16 cellular contexts compared by ENCODE assay signal in genomic region chr9:16708638-16709435, GRCh38.
A peak's percentile ranks its signal among the peaks of the same experiment; 100 is the strongest.
DNase-seq lines count a peak whose midpoint lies in the region; ATAC-seq and TF ChIP-seq lines count a peak whose summit lies in the region.
"Had no signal": no experiment of that assay in that cellular context is flagged by ENCODE, and none has a peak within 500 bp of the region (broad histone marks: within the 10 kb centered on the region; RNA-seq: fewer than 3 reads in every experiment).

No MANE protein-coding gene starts in this region.

- H3K4me1 ChIP-seq in iPS-15b (ENCODE audit: control insufficient read depth, insufficient read depth, low read length) (peaks cover 62% of the 10 kb centered on the region), psoas muscle (peaks cover 23% of the 10 kb centered on the region), adrenal gland (replicated peaks in 1 of 2) (peaks cover 9 to 15% of the 10 kb centered on the region in 2 donors)

- DNase-seq in H7 (peak; percentile 66), psoas muscle (no peak), dorsolateral prefrontal cortex (no peak), DMS153 (lab: John Stamatoyannopoulos, UW) (no peak), adrenal gland (no peak)
- DNase-seq: erythroblast, KG1, left colon, NCI-H2081, posterior cingulate gyrus, thyroid gland had no signal

- no peaks in the 10 kb centered on the region for H3K36me3 ChIP-seq in H7 (replicated peaks; ENCODE audit: control insufficient read depth, insufficient read depth, low read length)
- H3K36me3 ChIP-seq in iPS-15b (ENCODE audit: control insufficient read depth, insufficient read depth, low read length): no peaks in the 10 kb centered on the region
- H3K36me3 ChIP-seq in psoas muscle (ENCODE audit: insufficient read depth in 1 of 2, low read depth in 1 of 2): no peaks in the 10 kb centered on the region
- H3K36me3 ChIP-seq in adrenal gland (replicated peaks in 1 of 2): no peaks in the 10 kb centered on the region
- H3K36me3 ChIP-seq: BLaER1, thyroid gland had no signal

- peak overlapping the region; percentile 38 for H3K9ac ChIP-seq in iPS-15b (ENCODE audit: low read depth, low read length)
- H3K9ac ChIP-seq: BLaER1 had no signal

- intact Hi-C loops in psoas muscle (cut with DNase I) (no loop called here), dorsolateral prefrontal cortex (cut with DNase I) (no loop called here), adrenal gland (cut with DNase I) (no loop called here)

- WGBS in adipose tissue, 3 donors: 72 to 80% (median 74%) methylated on average over 14 of the region's 14 CpGs
- 67 to 77% (median 73%) methylated on average over 14 of the region's 14 CpGs for WGBS in psoas muscle, 3 donors
- WGBS in adrenal gland, 4 donors: 79 to 85% (median 81%) methylated on average over 14 of the region's 14 CpGs

- no peak overlapping the region for H3K4me3 ChIP-seq in H7 (ENCODE audit: insufficient read depth, low read depth, low read length)
- peak overlapping the region; percentile 40 for H3K4me3 ChIP-seq in iPS-15b (ENCODE audit: low read depth, low read length)
- no peak overlapping the region for H3K4me3 ChIP-seq in psoas muscle
- no peak overlapping the region for H3K4me3 ChIP-seq in dorsolateral prefrontal cortex
- no peak overlapping the region for H3K4me3 ChIP-seq in adrenal gland
- H3K4me3 ChIP-seq: BLaER1, thyroid gland had no signal

- peak overlapping the region; percentile 38 for H3K27ac ChIP-seq in adipose tissue (ENCODE audit: low read depth, low read length)
- peak overlapping the region; percentile 38 for H3K27ac ChIP-seq in psoas muscle
- no peak overlapping the region for H3K27ac ChIP-seq in dorsolateral prefrontal cortex
- no peak overlapping the region for H3K27ac ChIP-seq in adrenal gland
- H3K27ac ChIP-seq: BLaER1, RWPE1, thyroid gland had no signal

- H3K27me3 ChIP-seq in H7 (ENCODE audit: control insufficient read depth, insufficient read depth, low read length): no peaks in the 10 kb centered on the region
- no peaks in the 10 kb centered on the region for H3K27me3 ChIP-seq in iPS-15b (ENCODE audit: control insufficient read depth, insufficient read depth, low read length)
- no peaks in the 10 kb centered on the region for H3K27me3 ChIP-seq in psoas muscle (ENCODE audit: insufficient read depth in 3 of 3, low read length in 2 of 3)
- peaks cover 0 to 21% (median 0%) of the 10 kb centered on the region in 45 donors for H3K27me3 ChIP-seq in dorsolateral prefrontal cortex
- H3K27me3 ChIP-seq in adrenal gland: no peaks in the 10 kb centered on the region
- H3K27me3 ChIP-seq: BLaER1, thyroid gland had no signal

- no peak for TF ChIP-seq POLR2A in adrenal gland (IDR thresholded peaks at IDR 0.05)

- TF ChIP-seq CTCF in psoas muscle (IDR thresholded peaks at IDR 0.05) (no peak), dorsolateral prefrontal cortex (IDR thresholded peaks at IDR 0.05 in 54 of 56, conservative IDR thresholded peaks at IDR 0.05 in 2 of 56; ENCODE audit: low read depth in 1 of 56, partially characterized antibody in 56 of 56) (no peak), adrenal gland (IDR thresholded peaks at IDR 0.05) (no peak)

- H3K9me3 ChIP-seq in iPS-15b (ENCODE audit: control insufficient read depth, insufficient read depth, low read length) (no peaks in the 10 kb centered on the region), psoas muscle (no peaks in the 10 kb centered on the region), adrenal gland (replicated peaks in 1 of 3) (no peaks in the 10 kb centered on the region)
- H3K9me3 ChIP-seq: BLaER1, thyroid gland had no signal

- ATAC-seq in psoas muscle: no peak
- no peak for ATAC-seq in GM18907 (IDR thresholded peaks at IDR 0.05; ENCODE audit: unreplicated experiment)
- ATAC-seq: left colon had no signal

Comparison
In these comparisons a context has a peak if more than half of its experiments do, and no peak if none do; other contexts are left out.
1. H3K27ac ChIP-seq: peak in adipose tissue (single experiment) and psoas muscle (single experiment); none in dorsolateral prefrontal cortex (0 of 59) and adrenal gland (0 of 5).